ENCODE assay signal across 1 cellular context in the genomic region with DNA sequence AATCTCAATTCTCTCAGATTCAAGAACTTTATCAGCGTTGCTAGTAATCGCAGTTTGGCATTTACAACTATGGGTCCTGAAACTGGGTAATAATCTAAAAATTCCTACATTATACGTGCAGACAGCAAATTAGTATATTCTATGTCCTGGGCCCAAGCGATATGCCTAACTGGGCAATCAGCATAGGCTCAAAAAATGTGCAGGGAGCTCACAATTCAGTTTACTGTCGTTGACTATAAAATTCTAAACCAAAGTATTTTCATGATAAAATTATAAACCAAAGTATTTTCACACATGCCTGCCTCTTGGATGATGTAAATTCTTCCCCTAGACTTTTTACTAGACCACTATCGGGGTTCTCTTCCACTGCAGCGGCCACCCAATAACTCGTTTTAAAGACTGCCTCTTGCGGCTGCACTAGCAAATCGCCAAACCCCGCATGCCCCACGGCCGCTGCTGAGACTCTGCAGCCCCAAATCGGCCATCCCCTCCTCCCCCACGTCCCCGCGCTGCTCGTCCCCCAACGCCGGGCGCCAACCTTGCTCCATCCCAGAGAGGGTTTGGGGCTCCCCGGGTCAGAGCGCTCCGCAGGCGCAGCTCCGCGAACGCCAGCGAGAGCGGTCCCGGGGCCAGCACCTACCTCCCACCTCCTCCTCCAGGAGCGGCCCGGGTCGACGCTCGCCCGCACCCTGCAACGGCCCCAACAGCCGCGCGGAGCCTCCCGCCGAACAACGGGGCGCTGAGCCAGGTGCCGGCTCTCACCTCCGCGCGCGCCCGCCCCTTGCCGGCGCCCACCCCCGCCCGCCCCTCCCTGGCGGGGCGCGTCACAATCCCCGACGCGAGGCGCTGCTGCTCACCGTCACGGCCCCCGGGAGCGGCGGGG.
TF ChIP-seq lines count a peak whose summit lies in the region.

No MANE protein-coding gene starts in this region.

TF ChIP-seq in endothelial cell of umbilical vein, 7 proteins besides CTCF, POLR2A, EP300 and RAD21:
- no peak for TF ChIP-seq MYC (IDR thresholded peaks at IDR 0.05; ENCODE audit: low read depth, low read length)
- no peak for TF ChIP-seq FOS (IDR thresholded peaks at IDR 0.05; ENCODE audit: borderline replicate concordance, insufficient read depth, low read length)
- TF ChIP-seq POLR2AphosphoS5 (IDR thresholded peaks at IDR 0.05; ENCODE audit: insufficient read depth, low read depth, low read length): no peak
- TF ChIP-seq GATA2 (IDR thresholded peaks at IDR 0.05; ENCODE audit: insufficient read depth, insufficient read length, low read depth, low read length): no peak
- TF ChIP-seq, protein P1, sequence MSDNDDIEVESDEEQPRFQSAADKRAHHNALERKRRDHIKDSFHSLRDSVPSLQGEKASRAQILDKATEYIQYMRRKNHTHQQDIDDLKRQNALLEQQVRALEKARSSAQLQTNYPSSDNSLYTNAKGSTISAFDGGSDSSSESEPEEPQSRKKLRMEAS (IDR thresholded peaks at IDR 0.05; ENCODE audit: insufficient read depth, insufficient read length): no peak
- TF ChIP-seq EZH2 (IDR thresholded peaks at IDR 0.05; ENCODE audit: borderline replicate concordance, low read depth, low read length, severe bottlenecking): no peak
- TF ChIP-seq JUN (IDR thresholded peaks at IDR 0.05; ENCODE audit: borderline replicate concordance, insufficient read depth, insufficient read length, low read depth): no peak
